Comparison of ENCODE assay signal across 25 cellular contexts in the genomic region with DNA sequence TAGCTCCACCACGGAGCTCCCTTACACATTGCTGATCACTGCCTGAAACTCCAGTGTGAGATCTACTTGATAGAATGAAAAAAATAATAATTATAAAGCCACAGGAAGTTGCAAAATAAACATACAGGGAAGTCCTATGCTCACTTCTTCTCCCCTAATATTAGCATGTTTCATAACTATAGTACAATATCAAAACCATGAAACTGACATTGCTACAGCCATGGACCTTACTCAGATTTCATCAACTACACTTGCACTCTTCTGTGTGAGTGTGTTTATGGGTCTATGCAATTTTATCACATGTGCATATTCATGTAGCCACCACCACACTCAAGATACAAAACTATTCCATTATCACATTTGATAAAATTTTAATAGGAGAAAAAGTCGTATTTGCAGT. TPM values are rescaled to one million over a fixed set of nuclear protein-coding genes. Genes with fewer than 3 reads are reported as not detected.
"Had no signal": no experiment of that assay in that cellular context is flagged by ENCODE, and none has a peak within 500 bp of the region (broad histone marks: within the 10 kb centered on the region; RNA-seq: fewer than 3 reads in every experiment).

No MANE protein-coding gene starts in this region.

- H3K9me3 ChIP-seq: breast epithelium, SJSA1 had no signal

- H3K27me3 ChIP-seq: breast epithelium, SJSA1 had no signal

- H3K36me3 ChIP-seq: breast epithelium, SJSA1 had no signal

- H3K4me1 ChIP-seq: breast epithelium had no signal

- H3K9me3 Mint-ChIP-seq: activated CD4-positive, alpha-beta memory T cell treated with anti-CD3 and anti-CD28 coated beads for 36 hours; activated CD4-positive, alpha-beta T cell treated with anti-CD3 and anti-CD28 coated beads, Interleukin-2, amount 10 ng/mL, durations not matched to agents 7 days and 5 days; activated naive CD4-positive, alpha-beta T cell treated with anti-CD3 and anti-CD28 coated beads, Interleukin-2, amount 50 U/mL, for 24 hours; activated T-cell treated with anti-CD3 and anti-CD28 coated beads, Interleukin-2, amount 50 U/mL, for 72 hours; activated T-helper 2 cell treated with anti-CD3 and anti-CD28 coated beads, Interferon-gamma antibody, Interleukin-2, Interleukin-4, amounts not matched to agents 10 μg/mL and 5 μg/mL and 100 μg/mL, durations not matched to agents 14 hours and 24 hours and 36 hours had no signal

- H3K27ac Mint-ChIP-seq: activated CD4-positive, alpha-beta memory T cell treated with anti-CD3 and anti-CD28 coated beads for 36 hours; activated CD4-positive, alpha-beta T cell treated with anti-CD3 and anti-CD28 coated beads, Interleukin-2, amount 10 ng/mL, durations not matched to agents 7 days and 5 days; activated naive CD4-positive, alpha-beta T cell treated with anti-CD3 and anti-CD28 coated beads, Interleukin-2, amount 50 U/mL, for 24 hours; activated T-cell treated with anti-CD3 and anti-CD28 coated beads, Interleukin-2, amount 50 U/mL, for 72 hours; activated T-helper 2 cell treated with anti-CD3 and anti-CD28 coated beads, Interferon-gamma antibody, Interleukin-2, Interleukin-4, amounts not matched to agents 10 μg/mL and 5 μg/mL and 100 μg/mL, durations not matched to agents 14 hours and 24 hours and 36 hours had no signal

- DNase-seq: activated CD4-positive, alpha-beta memory T cell treated with anti-CD3 and anti-CD28 coated beads for 36 hours; activated CD4-positive, alpha-beta T cell treated with anti-CD3 and anti-CD28 coated beads, Interleukin-2, amount 10 ng/mL, durations not matched to agents 7 days and 5 days; activated CD4-positive, CD25-positive, alpha-beta regulatory T cell; activated CD8-positive, alpha-beta memory T cell treated with anti-CD3 and anti-CD28 coated beads for 24 hours; activated T-cell treated with anti-CD3 and anti-CD28 coated beads for 4 hours; activated T-cell treated with anti-CD3 and anti-CD28 coated beads, Interleukin-2, amount 50 U/mL, for 72 hours; aorta; caudate nucleus; KG1; NCI-H1105 treated with DMSO at 0.1 percent for 48 hours; NCI-H1436 treated with DMSO at 0.1 percent for 48 hours; NCI-H187; NCI-H2081; SHP77; T-helper 2 cell had no signal

- H3K36me3 Mint-ChIP-seq: activated CD4-positive, alpha-beta memory T cell treated with anti-CD3 and anti-CD28 coated beads for 36 hours; activated naive CD4-positive, alpha-beta T cell treated with anti-CD3 and anti-CD28 coated beads, Interleukin-2, amount 50 U/mL, for 24 hours had no signal

- ATAC-seq: activated T-cell treated with anti-CD3 and anti-CD28 coated beads, Interleukin-2, amount 50 U/mL, for 72 hours; PC-3 had no signal

- H3K4me3 ChIP-seq: breast epithelium, coronary artery, SJSA1 had no signal

- H3K27me3 Mint-ChIP-seq: activated CD4-positive, alpha-beta T cell treated with anti-CD3 and anti-CD28 coated beads, Interleukin-2, amount 10 ng/mL, durations not matched to agents 7 days and 5 days; activated naive CD4-positive, alpha-beta T cell treated with anti-CD3 and anti-CD28 coated beads, Interleukin-2, amount 50 U/mL, for 24 hours had no signal

- H3K4me3 Mint-ChIP-seq: activated CD4-positive, alpha-beta memory T cell treated with anti-CD3 and anti-CD28 coated beads for 36 hours; activated CD4-positive, alpha-beta T cell treated with anti-CD3 and anti-CD28 coated beads, Interleukin-2, amount 10 ng/mL, durations not matched to agents 7 days and 5 days; activated naive CD4-positive, alpha-beta T cell treated with anti-CD3 and anti-CD28 coated beads, Interleukin-2, amount 50 U/mL, for 24 hours; activated T-cell treated with anti-CD3 and anti-CD28 coated beads, Interleukin-2, amount 50 U/mL, for 72 hours had no signal

- H3K27ac ChIP-seq: breast epithelium, coronary artery, SJSA1, VCaP had no signal

RNA-seq across cellular contexts. Expression of gene SPINK2, which starts 57.3 kb away (rescaled TPM):
- total RNA-seq: activated T-cell treated with anti-CD3 and anti-CD28 coated beads, Interleukin-2, amount 50 U/mL, for 72 hours; aorta; chondrocyte; LHCN-M2; MCF 10A; PC-3; SJSA1 had no signal
